ENCODE assay signal across 28 cellular contexts in genomic region chr6:134183844-134184243, GRCh38.
"Had no signal": no experiment of that assay in that cellular context is flagged by ENCODE, and none has a peak within 500 bp of the region (broad histone marks: within the 10 kb centered on the region; RNA-seq: fewer than 3 reads in every experiment).

No MANE protein-coding gene starts in this region.

- H3K4me1 Mint-ChIP-seq: central memory CD8-positive, alpha-beta T cell had no signal

- H3K4me3 ChIP-seq: breast epithelium, esophagus squamous epithelium, gastroesophageal sphincter, left lung, smooth muscle cell, thoracic aorta, upper lobe of left lung had no signal

- ATAC-seq: activated T-cell treated with anti-CD3 and anti-CD28 coated beads, Interleukin-2, amount 50 U/mL, for 4 hours; effector memory CD8-positive, alpha-beta T cell; gastroesophageal sphincter; left lung; natural killer cell treated with Interleukin-12 subunit alpha and Interleukin-12 subunit beta and Interleukin-15 and Interleukin-18, amount 100 ng/mL, for 72 hours; sciatic nerve; SK-N-SH treated with all-trans-retinoic acid at 6 μM for 48 hours had no signal

- H3K27me3 Mint-ChIP-seq: activated naive CD8-positive, alpha-beta T cell treated with anti-CD3 and anti-CD28 coated beads for 36 hours; central memory CD8-positive, alpha-beta T cell had no signal

- H3K4me2 ChIP-seq: smooth muscle cell had no signal

- H3K36me3 ChIP-seq: breast epithelium, esophagus squamous epithelium, gastroesophageal sphincter, left lung, thoracic aorta, upper lobe of left lung had no signal

- DNase-seq: activated CD4-positive, alpha-beta T cell treated with anti-CD3 and anti-CD28 coated beads, Interleukin-2, amount 50 U/mL, for 4 hours; activated CD8-positive, alpha-beta memory T cell treated with anti-CD3 and anti-CD28 coated beads for 24 hours; activated CD8-positive, alpha-beta memory T cell treated with anti-CD3 and anti-CD28 coated beads, Interleukin-2, amount 50 U/mL, for 4 hours; activated naive CD4-positive, alpha-beta T cell; activated naive CD8-positive, alpha-beta T cell treated with anti-CD3 and anti-CD28 coated beads for 36 hours; activated T-cell treated with anti-CD3 and anti-CD28 coated beads, Interleukin-2, amount 50 U/mL, for 4 hours; dorsolateral prefrontal cortex; effector memory CD8-positive, alpha-beta T cell; esophagus squamous epithelium; head of caudate nucleus; kidney glomerular epithelial cell; left lung; posterior cingulate gyrus; stimulated activated CD4-positive, alpha-beta T cell treated with anti-CD3 and anti-CD28 coated beads, Interleukin-2, amount 100 ng/mL, for 48 hours; stimulated activated naive CD4-positive, alpha-beta T cell; upper lobe of left lung had no signal

- H3K4me1 ChIP-seq: breast epithelium had no signal

- H3K36me3 Mint-ChIP-seq: natural killer cell treated with Interleukin-12 subunit alpha and Interleukin-12 subunit beta and Interleukin-15 and Interleukin-18, amount 100 ng/mL, for 72 hours had no signal

- H3K27ac ChIP-seq: breast epithelium, esophagus squamous epithelium, gastroesophageal sphincter, left lung, thoracic aorta, upper lobe of left lung, VCaP had no signal

- H3K4me3 Mint-ChIP-seq: activated naive CD8-positive, alpha-beta T cell treated with anti-CD3 and anti-CD28 coated beads for 36 hours; activated T-cell treated with anti-CD3 and anti-CD28 coated beads, Interleukin-2, amount 50 U/mL, for 4 hours; central memory CD8-positive, alpha-beta T cell; effector memory CD8-positive, alpha-beta T cell; natural killer cell treated with Interleukin-12 subunit alpha and Interleukin-12 subunit beta and Interleukin-15 and Interleukin-18, amount 100 ng/mL, for 72 hours had no signal

- H3K9me3 ChIP-seq: breast epithelium, esophagus squamous epithelium, gastroesophageal sphincter, left lung, thoracic aorta, upper lobe of left lung had no signal

- H3K27me3 ChIP-seq: breast epithelium, dorsolateral prefrontal cortex, esophagus squamous epithelium, gastroesophageal sphincter, left lung, upper lobe of left lung had no signal

- H3K27ac Mint-ChIP-seq: activated naive CD8-positive, alpha-beta T cell treated with anti-CD3 and anti-CD28 coated beads for 36 hours; activated T-helper 2 cell treated with anti-CD3 and anti-CD28 coated beads, Interferon-gamma antibody, Interleukin-2, Interleukin-4, amounts not matched to agents 10 μg/mL and 5 μg/mL and 100 μg/mL, durations not matched to agents 14 hours and 24 hours and 36 hours; effector memory CD8-positive, alpha-beta T cell; natural killer cell treated with Interleukin-12 subunit alpha and Interleukin-12 subunit beta and Interleukin-15 and Interleukin-18, amount 100 ng/mL, for 72 hours had no signal

- FAIRE-seq: astrocyte, colon had no signal

- H3K9me3 Mint-ChIP-seq: activated naive CD8-positive, alpha-beta T cell treated with anti-CD3 and anti-CD28 coated beads for 36 hours; activated T-cell treated with anti-CD3 and anti-CD28 coated beads, Interleukin-2, amount 50 U/mL, for 4 hours; activated T-helper 2 cell treated with anti-CD3 and anti-CD28 coated beads, Interferon-gamma antibody, Interleukin-2, Interleukin-4, amounts not matched to agents 10 μg/mL and 5 μg/mL and 100 μg/mL, durations not matched to agents 14 hours and 24 hours and 36 hours; central memory CD8-positive, alpha-beta T cell; effector memory CD8-positive, alpha-beta T cell; natural killer cell treated with Interleukin-12 subunit alpha and Interleukin-12 subunit beta and Interleukin-15 and Interleukin-18, amount 100 ng/mL, for 72 hours had no signal
